Comparison of ENCODE assay signal across 8 cellular contexts in genomic region chr4:21130606-21131005, GRCh38.
"Had no signal": no experiment of that assay in that cellular context is flagged by ENCODE, and none has a peak within 500 bp of the region (broad histone marks: within the 10 kb centered on the region; RNA-seq: fewer than 3 reads in every experiment).

No MANE protein-coding gene starts in this region.

- H3K27ac ChIP-seq: GM23248, KMS-11 had no signal

- H2AFZ ChIP-seq: GM23248 had no signal

- H3K4me3 ChIP-seq: GM23248 had no signal

- DNase-seq: GM23248, GOT3, H9, HCEC 1CT, KBM-7 had no signal

- H3K9ac ChIP-seq: GM23248, KMS-11 had no signal

- FAIRE-seq: H54, HTR-8/SVneo had no signal

- H3K4me2 ChIP-seq: KMS-11 had no signal
